In the genomic region with DNA sequence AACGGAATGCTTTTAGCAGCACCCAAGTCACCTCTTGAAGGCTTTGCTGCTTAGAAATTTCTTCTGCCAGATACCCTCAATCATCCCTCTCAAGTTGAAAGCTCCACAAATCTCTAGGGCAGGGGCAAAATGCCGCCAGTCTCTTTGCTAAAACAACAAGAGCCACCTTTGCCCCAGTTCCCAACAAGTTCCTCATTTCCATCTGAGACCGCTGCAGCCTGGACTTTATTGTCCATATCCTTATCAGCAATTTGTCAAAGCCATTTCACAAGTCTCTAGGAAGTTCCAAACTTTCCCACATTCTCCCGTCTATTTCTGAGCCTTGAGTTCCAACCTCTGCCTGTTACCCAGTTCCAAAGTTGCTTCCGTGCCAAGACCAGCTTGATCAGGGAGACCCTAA, we compare ENCODE assay signal across 16 cellular contexts. TPM values are rescaled to one million over a fixed set of nuclear protein-coding genes. Genes with fewer than 3 reads are reported as not detected.
DNase-seq lines count a peak whose midpoint lies in the region; ATAC-seq and TF ChIP-seq lines count a peak whose summit lies in the region.
"Had no signal": no experiment of that assay in that cellular context is flagged by ENCODE, and none has a peak within 500 bp of the region (broad histone marks: within the 10 kb centered on the region; RNA-seq: fewer than 3 reads in every experiment).

No MANE protein-coding gene starts in this region.

- H3K9me3 ChIP-seq in CD4-positive, alpha-beta T cell (ENCODE audit: control insufficient read depth, low read length) = no peaks in the 10 kb centered on the region

- peak; percentile 16 for DNase-seq in CD1c-positive myeloid dendritic cell (ENCODE audit: extremely low spot score)
- DNase-seq in CD4-positive, alpha-beta T cell = no peak
- DNase-seq in activated naive CD4-positive, alpha-beta T cell treated with anti-CD3 and anti-CD28 coated beads, Interleukin-2, amount 50 U/mL, for 72 hours (ENCODE audit: low spot score in 2 of 2) = no peak
- DNase-seq in progenitor cell of endocrine pancreas (ENCODE audit: low spot score, unreplicated experiment) = no peak
- DNase-seq in NCI-H2171 treated with DMSO at 0.1 percent for 48 hours (lab: John Stamatoyannopoulos, UW) = no peak
- no peak for DNase-seq in inferior parietal cortex (ENCODE audit: extremely low spot score)
- DNase-seq: GF-D8, H9, NCI-H1105 treated with DMSO at 0.1 percent for 48 hours, NCI-H1694 treated with DMSO at 0.1 percent for 48 hours, NCI-H524, NCI-H82, SHP77 treated with DMSO at 0.1 percent for 48 hours had no signal

- ATAC-seq in CD4-positive, alpha-beta T cell (ENCODE audit: poor library complexity) = no peak
- no peak for ATAC-seq in activated naive CD4-positive, alpha-beta T cell treated with anti-CD3 and anti-CD28 coated beads, Interleukin-2, amount 50 U/mL, for 72 hours
- ATAC-seq in GM21526 (IDR thresholded peaks at IDR 0.05; ENCODE audit: low FRiP score, unreplicated experiment) = no peak
- ATAC-seq: K562 had no signal

- no peaks in the 10 kb centered on the region for H3K4me1 Mint-ChIP-seq in CD4-positive, alpha-beta T cell (ENCODE audit: low read depth)
- peaks cover 1% of the 10 kb centered on the region for H3K4me1 Mint-ChIP-seq in progenitor cell of endocrine pancreas (ENCODE audit: low read depth)

- TF ChIP-seq CTCF in CD4-positive, alpha-beta T cell (IDR thresholded peaks at IDR 0.05) = no peak
- TF ChIP-seq CTCF in progenitor cell of endocrine pancreas (IDR thresholded peaks at IDR 0.05; ENCODE audit: unreplicated experiment) = no peak

- CTCF ChIA-PET in CD4-positive, alpha-beta T cell (lab: Charles Lee) = no interaction called here

- POLR2A ChIA-PET in CD4-positive, alpha-beta T cell (lab: Charles Lee) = no interaction called here

- no peaks in the 10 kb centered on the region for H3K27me3 Mint-ChIP-seq in CD4-positive, alpha-beta T cell
- no peaks in the 10 kb centered on the region for H3K27me3 Mint-ChIP-seq in progenitor cell of endocrine pancreas

- H3K27me3 ChIP-seq in CD4-positive, alpha-beta T cell (ENCODE audit: control insufficient read depth, insufficient read depth, low read length) = no peaks in the 10 kb centered on the region

- intact Hi-C loops in CD4-positive, alpha-beta T cell (cut with DNase I, micrococcal nuclease) = no loop called here

- H3K27ac ChIP-seq in CD4-positive, alpha-beta T cell (ENCODE audit: low read depth, low read length) = no peak overlapping the region

- H3K4me3 Mint-ChIP-seq in CD4-positive, alpha-beta T cell = no peak overlapping the region
- H3K4me3 Mint-ChIP-seq in progenitor cell of endocrine pancreas (ENCODE audit: low read depth) = no peak overlapping the region
- H3K4me3 Mint-ChIP-seq: H9 had no signal

- peaks cover 83% of the 10 kb centered on the region for H3K36me3 Mint-ChIP-seq in CD4-positive, alpha-beta T cell (ENCODE audit: low read depth)
- peaks cover 12 to 24% of the 10 kb centered on the region in 2 donors for H3K36me3 Mint-ChIP-seq in activated naive CD4-positive, alpha-beta T cell treated with anti-CD3 and anti-CD28 coated beads, Interleukin-2, amount 50 U/mL, for 72 hours
- peaks cover 59% of the 10 kb centered on the region for H3K36me3 Mint-ChIP-seq in progenitor cell of endocrine pancreas (ENCODE audit: insufficient read depth)

- peak overlapping the region; percentile 59 for H3K27ac Mint-ChIP-seq in CD4-positive, alpha-beta T cell
- H3K27ac Mint-ChIP-seq in activated naive CD4-positive, alpha-beta T cell treated with anti-CD3 and anti-CD28 coated beads, Interleukin-2, amount 50 U/mL, for 72 hours = peak overlapping the region; percentile 23 to 70
- peak overlapping the region; percentile 17 for H3K27ac Mint-ChIP-seq in progenitor cell of endocrine pancreas
- H3K27ac Mint-ChIP-seq: H9 had no signal

- no peaks in the 10 kb centered on the region for H3K9me3 Mint-ChIP-seq in CD4-positive, alpha-beta T cell
- H3K9me3 Mint-ChIP-seq in activated naive CD4-positive, alpha-beta T cell treated with anti-CD3 and anti-CD28 coated beads, Interleukin-2, amount 50 U/mL, for 72 hours = no peaks in the 10 kb centered on the region
- H3K9me3 Mint-ChIP-seq in progenitor cell of endocrine pancreas (ENCODE audit: low read depth) = peaks cover 16% of the 10 kb centered on the region

RNA-seq across cellular contexts. Expression of a gene that starts 27.4 kb away (rescaled TPM):
- 100 to 1,000 TPM; 645 to 659 TPM for total RNA-seq in CD4-positive, alpha-beta T cell
- 100 to 1,000 TPM; 165 to 233 TPM for total RNA-seq in activated naive CD4-positive, alpha-beta T cell treated with anti-CD3 and anti-CD28 coated beads, Interleukin-2, amount 50 U/mL, for 72 hours
- total RNA-seq in progenitor cell of endocrine pancreas = 125 and 134 TPM in 2 replicates
- total RNA-seq: RPMI7951 had no signal

RNA-seq across cellular contexts. Expression of a gene that starts 29.5 kb away (rescaled TPM):
- 100 to 1,000 TPM; 567 to 577 TPM for total RNA-seq in CD4-positive, alpha-beta T cell
- 100 to 1,000 TPM; 165 to 187 TPM for total RNA-seq in activated naive CD4-positive, alpha-beta T cell treated with anti-CD3 and anti-CD28 coated beads, Interleukin-2, amount 50 U/mL, for 72 hours
- total RNA-seq in progenitor cell of endocrine pancreas = 0.12 and 0.58 TPM in 2 replicates
- total RNA-seq: RPMI7951 had no signal

RNA-seq across cellular contexts. Expression of a gene that starts 45.1 kb away (rescaled TPM):
- total RNA-seq in CD4-positive, alpha-beta T cell = not detected
- not detected for total RNA-seq in activated naive CD4-positive, alpha-beta T cell treated with anti-CD3 and anti-CD28 coated beads, Interleukin-2, amount 50 U/mL, for 72 hours
- not detected in 2 replicates for total RNA-seq in progenitor cell of endocrine pancreas
- total RNA-seq: H9, RPMI7951 had no signal

Comparison
In these comparisons a context has a peak if more than half of its experiments do, and no peak if none do; other contexts are left out.
1. RNA of a gene that starts 29.5 kb away (total RNA-seq): 567 to 577 TPM in CD4-positive, alpha-beta T cell and 165 to 187 TPM in activated naive CD4-positive, alpha-beta T cell treated with anti-CD3 and anti-CD28 coated beads, Interleukin-2, amount 50 U/mL, for 72 hours; 0.12 to 0.58 TPM in progenitor cell of endocrine pancreas; every median in the first group is over 100 times any median in the second.
2. Peak in every context shown above with its lines, with median percentiles within 50 percentile points of each other: H3K27ac Mint-ChIP-seq.